Comparison of ENCODE assay signal across 8 cellular contexts in genomic region chr17:75406222-75406615, GRCh38. TPM values are rescaled to one million over a fixed set of nuclear protein-coding genes. Genes with fewer than 3 reads are reported as not detected.
A peak's percentile ranks its signal among the peaks of the same experiment; 100 is the strongest.
DNase-seq lines count a peak whose midpoint lies in the region; ATAC-seq and TF ChIP-seq lines count a peak whose summit lies in the region.

No MANE protein-coding gene starts in this region.

- H3K79me2 ChIP-seq in smooth muscle cell (ENCODE audit: low read depth) = peaks cover 36% of the 10 kb centered on the region

- peaks cover 7% of the 10 kb centered on the region for H3F3A ChIP-seq in smooth muscle cell (ENCODE audit: low read depth)

- H3K36me3 ChIP-seq in iPS-18a (ENCODE audit: control insufficient read depth, low read depth, low read length) (no peaks in the 10 kb centered on the region), smooth muscle cell (ENCODE audit: low read depth) (no peaks in the 10 kb centered on the region)

- no peak for TF ChIP-seq CTCF in smooth muscle cell (IDR thresholded peaks at IDR 0.05; ENCODE audit: borderline replicate concordance, insufficient read depth, poor library complexity, severe bottlenecking)

- ATAC-seq in HG02623 (IDR thresholded peaks at IDR 0.05; ENCODE audit: unreplicated experiment) = no peak

- H3K4me1 ChIP-seq in iPS-18a (ENCODE audit: control insufficient read depth, low read depth, low read length) = peaks cover 6% of the 10 kb centered on the region
- H3K4me1 ChIP-seq in smooth muscle cell (ENCODE audit: low read depth) = peaks cover 9% of the 10 kb centered on the region

- H3K9me3 ChIP-seq in iPS-18a (ENCODE audit: control insufficient read depth, low read depth, low read length) (no peaks in the 10 kb centered on the region), smooth muscle cell (replicated peaks; ENCODE audit: low read depth) (no peaks in the 10 kb centered on the region)

- peak overlapping the region; percentile 89 for H3K4me2 ChIP-seq in smooth muscle cell

- H3K27me3 ChIP-seq in iPS-18a (ENCODE audit: control insufficient read depth, insufficient read depth, low read length) (no peaks in the 10 kb centered on the region), smooth muscle cell (ENCODE audit: low read depth) (no peaks in the 10 kb centered on the region)

- intact Hi-C loops in activated T-helper 2 cell treated with anti-CD3 and anti-CD28 coated beads, Interferon-gamma antibody, Interleukin-2, Interleukin-4, amounts not matched to agents 10 μg/mL and 5 μg/mL and 100 μg/mL, durations not matched to agents 14 hours and 24 hours and 36 hours (cut with micrococcal nuclease) = no loop called here
- intact Hi-C loops in posterior vena cava (cut with DNase I) = no loop called here

- no peaks in the 10 kb centered on the region for H3K27me3 Mint-ChIP-seq in activated T-helper 2 cell treated with anti-CD3 and anti-CD28 coated beads, Interferon-gamma antibody, Interleukin-2, Interleukin-4, amounts not matched to agents 10 μg/mL and 5 μg/mL and 100 μg/mL, durations not matched to agents 14 hours and 24 hours and 36 hours (ENCODE audit: low read depth)

- H3K9me3 Mint-ChIP-seq in activated T-helper 2 cell treated with anti-CD3 and anti-CD28 coated beads, Interferon-gamma antibody, Interleukin-2, Interleukin-4, amounts not matched to agents 10 μg/mL and 5 μg/mL and 100 μg/mL, durations not matched to agents 14 hours and 24 hours and 36 hours = no peaks in the 10 kb centered on the region

- peak overlapping the region; percentile 98 for H2AFZ ChIP-seq in smooth muscle cell (ENCODE audit: low read depth)

- DNase-seq in DMS53 treated with DMSO at 0.1 percent for 48 hours (lab: John Stamatoyannopoulos, UW; ENCODE audit: unreplicated experiment) = peak; percentile 55
- peak; percentile 23 for DNase-seq in HT-29 (ENCODE audit: low spot score)
- no peak for DNase-seq in activated T-helper 2 cell treated with anti-CD3 and anti-CD28 coated beads, Interferon-gamma antibody, Interleukin-2, Interleukin-4, amounts not matched to agents 10 μg/mL and 5 μg/mL and 100 μg/mL, durations not matched to agents 14 hours and 24 hours and 36 hours (ENCODE audit: low spot score)
- no peak for DNase-seq in smooth muscle cell (lab: John Stamatoyannopoulos, UW; ENCODE audit: unreplicated experiment)
- no peak for DNase-seq in NCI-H2081 (lab: John Stamatoyannopoulos, UW)
- no peak for DNase-seq in posterior vena cava (ENCODE audit: low spot score)

- H3K27ac ChIP-seq in iPS-18a (ENCODE audit: low read length) (no peak overlapping the region), smooth muscle cell (ENCODE audit: low read depth) (no peak overlapping the region)

- H3K4me3 ChIP-seq in iPS-18a (ENCODE audit: low read length) (peak overlapping the region; percentile 91), smooth muscle cell (peak overlapping the region; percentile 93)

- H3K27ac Mint-ChIP-seq in activated T-helper 2 cell treated with anti-CD3 and anti-CD28 coated beads, Interferon-gamma antibody, Interleukin-2, Interleukin-4, amounts not matched to agents 10 μg/mL and 5 μg/mL and 100 μg/mL, durations not matched to agents 14 hours and 24 hours and 36 hours = peak overlapping the region; percentile 77

- peaks cover 36% of the 10 kb centered on the region for H3K4me1 Mint-ChIP-seq in activated T-helper 2 cell treated with anti-CD3 and anti-CD28 coated beads, Interferon-gamma antibody, Interleukin-2, Interleukin-4, amounts not matched to agents 10 μg/mL and 5 μg/mL and 100 μg/mL, durations not matched to agents 14 hours and 24 hours and 36 hours (ENCODE audit: low read depth)

- peaks cover 36% of the 10 kb centered on the region for H4K20me1 ChIP-seq in smooth muscle cell (ENCODE audit: low read depth)

- peaks cover 13% of the 10 kb centered on the region for H3K36me3 Mint-ChIP-seq in activated T-helper 2 cell treated with anti-CD3 and anti-CD28 coated beads, Interferon-gamma antibody, Interleukin-2, Interleukin-4, amounts not matched to agents 10 μg/mL and 5 μg/mL and 100 μg/mL, durations not matched to agents 14 hours and 24 hours and 36 hours (ENCODE audit: low read depth)

- whole genome bisulfite sequencing in smooth muscle cell (ENCODE audit: low lambda C conversion rate) = 64% methylated on average over 9 of the region's 9 CpGs

- peak overlapping the region; percentile 95 for H3K4me3 Mint-ChIP-seq in activated T-helper 2 cell treated with anti-CD3 and anti-CD28 coated beads, Interferon-gamma antibody, Interleukin-2, Interleukin-4, amounts not matched to agents 10 μg/mL and 5 μg/mL and 100 μg/mL, durations not matched to agents 14 hours and 24 hours and 36 hours (ENCODE audit: low read depth)

- H3K9ac ChIP-seq in iPS-18a (ENCODE audit: low read length) (no peak overlapping the region), smooth muscle cell (ENCODE audit: low read depth) (no peak overlapping the region)

RNA-seq across cellular contexts. Expression of gene GRB2, which starts 0.7 kb away (rescaled TPM):
- 135 and 169 TPM in 2 replicates for total RNA-seq in HT-29 (2014; rRNA removed; shearing (Covaris generic))
- total RNA-seq in activated T-helper 2 cell treated with anti-CD3 and anti-CD28 coated beads, Interferon-gamma antibody, Interleukin-2, Interleukin-4, amounts not matched to agents 10 μg/mL and 5 μg/mL and 100 μg/mL, durations not matched to agents 14 hours and 24 hours and 36 hours = 176 and 188 TPM in 2 replicates
- total RNA-seq in smooth muscle cell = 62.4 and 76.5 TPM in 2 replicates
- polyA plus RNA-seq in smooth muscle cell = 80.1 and 83.2 TPM in 2 replicates
- 10 to 100 TPM; 87.2 to 97.8 TPM for total RNA-seq in posterior vena cava

RNA-seq across cellular contexts. Expression of gene TMEM94, which starts 50.2 kb away (rescaled TPM):
- total RNA-seq in HT-29 (2014; rRNA removed; shearing (Covaris generic)) = 34.9 and 50.5 TPM in 2 replicates
- 71.1 and 79.3 TPM in 2 replicates for total RNA-seq in activated T-helper 2 cell treated with anti-CD3 and anti-CD28 coated beads, Interferon-gamma antibody, Interleukin-2, Interleukin-4, amounts not matched to agents 10 μg/mL and 5 μg/mL and 100 μg/mL, durations not matched to agents 14 hours and 24 hours and 36 hours
- 18.4 and 35.9 TPM in 2 replicates for total RNA-seq in smooth muscle cell
- polyA plus RNA-seq in smooth muscle cell = 25.9 and 26.3 TPM in 2 replicates
- 10 to 100 TPM; 53.8 to 64.3 TPM for total RNA-seq in posterior vena cava

Comparison
In these comparisons a context has a peak if more than half of its experiments do, and no peak if none do; other contexts are left out.
1. DNase-seq: peak in DMS53 treated with DMSO at 0.1 percent for 48 hours (single experiment) and HT-29 (single experiment); none in activated T-helper 2 cell treated with anti-CD3 and anti-CD28 coated beads, Interferon-gamma antibody, Interleukin-2, Interleukin-4, amounts not matched to agents 10 μg/mL and 5 μg/mL and 100 μg/mL, durations not matched to agents 14 hours and 24 hours and 36 hours (single experiment), smooth muscle cell (single experiment), NCI-H2081 (0 of 2) and posterior vena cava (single experiment).